30 cellular contexts compared by ENCODE assay signal in the genomic region with DNA sequence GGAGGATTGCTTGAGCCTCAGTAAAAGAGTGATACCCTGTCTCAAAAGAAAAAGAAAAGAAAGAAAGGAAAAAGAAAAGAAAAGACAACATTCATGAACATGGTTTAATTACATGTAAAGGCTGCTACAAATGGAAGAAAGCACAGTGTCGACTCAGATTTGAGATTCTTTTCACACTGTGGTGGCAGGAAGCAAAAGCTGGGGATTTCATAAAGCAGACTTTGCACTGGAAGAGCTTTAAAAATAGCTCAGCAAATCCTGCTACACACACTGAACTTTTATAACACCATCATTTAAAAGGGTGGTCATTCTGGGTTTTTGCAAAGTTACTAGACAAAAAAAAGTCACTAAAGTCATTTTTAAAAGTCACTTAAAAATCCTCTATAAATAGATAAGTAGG.
"Had no signal": no experiment of that assay in that cellular context is flagged by ENCODE, and none has a peak within 500 bp of the region (broad histone marks: within the 10 kb centered on the region; RNA-seq: fewer than 3 reads in every experiment).

No MANE protein-coding gene starts in this region.

- H3K4me2 ChIP-seq: SK-N-SH had no signal

- H3K4me1 Mint-ChIP-seq: central memory CD8-positive, alpha-beta T cell had no signal

- H3K4me3 ChIP-seq: K562, SJCRH30 had no signal

- DNase-seq: activated CD4-positive, alpha-beta T cell treated with anti-CD3 and anti-CD28 coated beads for 48 hours; activated CD4-positive, alpha-beta T cell treated with anti-CD3 and anti-CD28 coated beads, Interleukin-2, amount 50 U/mL, for 4 hours; activated CD4-positive, CD25-positive, alpha-beta regulatory T cell treated with anti-CD3 and anti-CD28 coated beads, Interleukin-2, amount 50 U/mL, for 72 hours; activated CD8-positive, alpha-beta memory T cell treated with anti-CD3 and anti-CD28 coated beads, Interleukin-2, amount 50 U/mL, for 48 hours; activated CD8-positive, alpha-beta T cell treated with anti-CD3 and anti-CD28 coated beads, Interleukin-2, amount 10 ng/mL, durations not matched to agents 7 days and 5 days; activated effector memory CD4-positive, alpha-beta T cell treated with Interleukin-2 at 50 U/mL for 16 hours; activated naive CD4-positive, alpha-beta T cell; activated T-cell treated with anti-CD3 and anti-CD28 coated beads, Interleukin-2, amount 50 U/mL, for 1 hour; amygdala; NCI-H1048; NCI-H2029; NCI-H2107; NCI-H2171 treated with DMSO at 0.1 percent for 48 hours; NCI-H226; NCI-H526; NCI-H82; Right ventricle myocardium superior; RPMI8226; SK-N-SH; T-helper 17 cell; T-helper 9 cell had no signal

- H3K36me3 ChIP-seq: SJCRH30 had no signal

- H3K27ac Mint-ChIP-seq: activated CD8-positive, alpha-beta T cell treated with anti-CD3 and anti-CD28 coated beads, Interleukin-2, amount 10 ng/mL, durations not matched to agents 7 days and 5 days; activated naive CD8-positive, alpha-beta T cell; activated T-helper 1 cell treated with anti-CD3 and anti-CD28 coated beads, Interleukin-12 subunit alpha, Interleukin-12 subunit beta, Interleukin-2, Interleukin-4 antibody, amounts not matched to agents 30 ng/mL and 10 ng/mL and 1 ng/mL, durations not matched to agents 14 hours and 24 hours and 36 hours; brain; T-helper 17 cell; WTC11 had no signal

- H3K9ac ChIP-seq: SK-N-SH had no signal

- H3K4me1 ChIP-seq: SJCRH30 had no signal

- FAIRE-seq: astrocyte had no signal

- ATAC-seq: activated CD8-positive, alpha-beta T cell treated with anti-CD3 and anti-CD28 coated beads, Interleukin-2, amount 10 ng/mL, durations not matched to agents 7 days and 5 days; Panc1 had no signal

- H3K27me3 ChIP-seq: SJCRH30 had no signal

- H3K9me3 ChIP-seq: SJCRH30, SK-N-SH had no signal

- H3K36me3 Mint-ChIP-seq: activated naive CD8-positive, alpha-beta T cell; brain; WTC11 had no signal

- H3K4me3 Mint-ChIP-seq: activated CD8-positive, alpha-beta T cell treated with anti-CD3 and anti-CD28 coated beads, Interleukin-2, amount 10 ng/mL, durations not matched to agents 7 days and 5 days; activated naive CD8-positive, alpha-beta T cell; activated T-helper 1 cell treated with anti-CD3 and anti-CD28 coated beads, Interleukin-12 subunit alpha, Interleukin-12 subunit beta, Interleukin-2, Interleukin-4 antibody, amounts not matched to agents 30 ng/mL and 10 ng/mL and 1 ng/mL, durations not matched to agents 14 hours and 24 hours and 36 hours; brain; central memory CD8-positive, alpha-beta T cell; T-helper 17 cell; WTC11 had no signal

- H3K9me3 Mint-ChIP-seq: activated T-helper 1 cell treated with anti-CD3 and anti-CD28 coated beads, Interleukin-12 subunit alpha, Interleukin-12 subunit beta, Interleukin-2, Interleukin-4 antibody, amounts not matched to agents 30 ng/mL and 10 ng/mL and 1 ng/mL, durations not matched to agents 14 hours and 24 hours and 36 hours; brain; central memory CD8-positive, alpha-beta T cell; WTC11 had no signal

- H3K27me3 Mint-ChIP-seq: activated naive CD8-positive, alpha-beta T cell; central memory CD8-positive, alpha-beta T cell; T-helper 17 cell had no signal

- H3K27ac ChIP-seq: SJCRH30 had no signal
